1 cellular context compared by ENCODE assay signal in genomic region chr1:18239671-18240070, GRCh38.
TF ChIP-seq lines count a peak whose summit lies in the region.

No MANE protein-coding gene starts in this region.

TF ChIP-seq in HepG2, 621 proteins besides CTCF, POLR2A, EP300 and RAD21 (continued from another document):
- TF ChIP-seq ZBTB40 (IDR thresholded peaks at IDR 0.05) (no peak), ZBTB40 (CRISPR knock-in tag; IDR thresholded peaks at IDR 0.05) (no peak), SMYD3 (CRISPR knock-in tag; IDR thresholded peaks at IDR 0.05) (no peak), CENPX (CRISPR knock-in tag; IDR thresholded peaks at IDR 0.05) (no peak), TEF (CRISPR knock-in tag; IDR thresholded peaks at IDR 0.05) (no peak), FOXM1 (CRISPR knock-in tag; IDR thresholded peaks at IDR 0.05) (no peak)
